In the genomic region with DNA sequence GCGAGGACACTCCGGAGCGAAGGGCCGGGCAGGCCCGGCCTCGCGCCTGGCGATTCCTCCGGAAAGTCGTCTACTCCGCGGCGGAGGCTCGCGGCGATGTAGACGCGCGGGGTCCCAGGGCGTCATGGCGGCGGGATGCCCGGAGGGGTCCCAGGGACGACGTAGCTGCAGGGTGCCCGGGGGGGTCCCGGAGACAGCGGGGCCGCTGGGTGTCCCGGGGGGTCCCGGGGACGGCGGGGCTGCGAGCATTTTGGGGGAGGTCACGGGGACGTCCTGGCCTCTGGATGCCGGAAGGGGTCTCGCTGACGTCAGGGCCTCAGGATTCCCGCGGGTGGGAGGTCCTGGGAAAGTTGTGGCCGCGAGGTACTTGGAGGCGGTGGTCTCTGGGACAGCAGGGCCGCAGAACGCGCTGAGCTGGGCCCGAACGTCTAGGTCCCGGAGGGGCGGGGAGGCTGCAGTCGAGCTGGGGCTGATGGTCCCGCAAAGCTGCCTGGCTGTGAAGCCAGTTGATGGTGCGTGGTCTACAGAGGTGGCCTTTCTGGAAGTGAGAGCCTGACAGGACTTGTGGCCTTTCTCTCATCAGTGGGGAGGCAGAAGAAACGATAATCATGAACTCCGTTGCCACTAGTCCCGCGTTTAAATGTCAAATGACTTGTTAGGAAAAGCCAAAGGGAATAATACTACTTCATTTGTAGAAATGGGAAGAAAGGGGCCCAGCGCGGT, we compare ENCODE assay signal across 8 cellular contexts. TPM values are rescaled to one million over a fixed set of nuclear protein-coding genes. Genes with fewer than 3 reads are reported as not detected.
DNase-seq lines count a peak whose midpoint lies in the region; ATAC-seq and TF ChIP-seq lines count a peak whose summit lies in the region.

No MANE protein-coding gene starts in this region.

- TF ChIP-seq CTCF in BE2C (IDR thresholded peaks at IDR 0.05; ENCODE audit: low read depth, low read length) (no peak), gastroesophageal sphincter (IDR thresholded peaks at IDR 0.05) (no peak), osteoblast (IDR thresholded peaks at IDR 0.05; ENCODE audit: extremely low read depth, low read depth, low read length) (no peak)

- H3K27ac ChIP-seq in gastroesophageal sphincter (peak overlapping the region; percentile 84 to 99 (median 98)), osteoblast (ENCODE audit: low read depth, low read length) (peak overlapping the region; percentile 86)

- peak overlapping the region; percentile 88 for H3K4me2 ChIP-seq in osteoblast (ENCODE audit: insufficient read depth, low read length)

- peak; percentile 45 for DNase-seq in BE2C
- DNase-seq in NCI-H146 (lab: John Stamatoyannopoulos, UW): peak; percentile 38
- peak; percentile 10 for DNase-seq in activated T-helper 9 cell treated with anti-CD3 and anti-CD28 coated beads, Interleukin-2, amount 50 U/mL, for 16 hours (ENCODE audit: low read depth)
- DNase-seq in osteoblast (ENCODE audit: insufficient read length, low spot score, missing footprints): peak; percentile 71
- DNase-seq in NCI-H1092 (lab: John Stamatoyannopoulos, UW): no peak
- DNase-seq in NCI-H2029 treated with DMSO at 0.1 percent for 48 hours (lab: John Stamatoyannopoulos, UW): no peak

- H2AFZ ChIP-seq in osteoblast (ENCODE audit: low read length): peak overlapping the region; percentile 96

- no peak for TF ChIP-seq EP300 in gastroesophageal sphincter (IDR thresholded peaks at IDR 0.05)

- peaks cover 47% of the 10 kb centered on the region for H3K79me2 ChIP-seq in osteoblast (ENCODE audit: insufficient read depth, low read length)

- WGBS in gastroesophageal sphincter (ENCODE audit: low coverage in 1 of 2), 2 donors: 0% methylated on average over 5 to 9 of the region's 60 CpGs

- H3K4me1 ChIP-seq in BE2C (no peaks in the 10 kb centered on the region), gastroesophageal sphincter (peaks cover 0 to 28% (median 11%) of the 10 kb centered on the region in 3 donors), osteoblast (ENCODE audit: insufficient read depth, low read length) (peaks cover 12% of the 10 kb centered on the region)

- H3K27me3 ChIP-seq in BE2C: no peaks in the 10 kb centered on the region
- H3K27me3 ChIP-seq in gastroesophageal sphincter: no peaks in the 10 kb centered on the region
- H3K27me3 ChIP-seq in osteoblast (ENCODE audit: insufficient read depth, low read length): no peaks in the 10 kb centered on the region

- H3K9me3 ChIP-seq in BE2C: no peaks in the 10 kb centered on the region
- no peaks in the 10 kb centered on the region for H3K9me3 ChIP-seq in gastroesophageal sphincter
- H3K9me3 ChIP-seq in osteoblast (ENCODE audit: low read depth, low read length): no peaks in the 10 kb centered on the region

- H3K36me3 ChIP-seq in BE2C (peaks cover 34% of the 10 kb centered on the region), gastroesophageal sphincter (peaks cover 0 to 37% of the 10 kb centered on the region in 2 donors), osteoblast (ENCODE audit: insufficient read depth, low read length) (peaks cover 37% of the 10 kb centered on the region)

- H4K20me1 ChIP-seq in osteoblast (ENCODE audit: insufficient read depth, low read length): peaks cover 4% of the 10 kb centered on the region

- ATAC-seq in GM21390 (IDR thresholded peaks at IDR 0.05; ENCODE audit: unreplicated experiment): peak; percentile 6
- no peak for ATAC-seq in gastroesophageal sphincter

- H3K4me3 ChIP-seq in BE2C (ENCODE audit: low read depth, low read length) (peak overlapping the region; percentile 96), gastroesophageal sphincter (peak overlapping the region; percentile 83 to 96), osteoblast (ENCODE audit: insufficient read depth, low read length) (peak overlapping the region; percentile 97)

- TF ChIP-seq POLR2A in gastroesophageal sphincter (IDR thresholded peaks at IDR 0.05): no peak

RNA-seq across cellular contexts. Expression of a gene that starts 0.6 kb away (rescaled TPM):
- 17.1 TPM for polyA plus RNA-seq in BE2C (2012; ENCODE audit: insufficient read depth, insufficient read length, low read depth)
- total RNA-seq in gastroesophageal sphincter (10 to 100 TPM in 2 of 4 donors, 1 to 10 TPM in 2; 4.8 to 15.1 (median 9.9) TPM), osteoblast (11.9 and 12.7 TPM in 2 replicates)

RNA-seq across cellular contexts. Expression of a gene that starts 0.6 kb away (rescaled TPM):
- polyA plus RNA-seq in BE2C (2012; ENCODE audit: insufficient read depth, insufficient read length, low read depth): 12.3 TPM
- total RNA-seq in gastroesophageal sphincter: 10 to 100 TPM in 3 of 4 donors, 1 to 10 TPM in 1; 8.2 to 15.5 (median 11.6) TPM
- total RNA-seq in osteoblast: 17.7 and 22.4 TPM in 2 replicates

RNA-seq across cellular contexts. Expression of a gene that starts 0.9 kb away (rescaled TPM):
- polyA plus RNA-seq in BE2C (2012; ENCODE audit: insufficient read depth, insufficient read length, low read depth): 1.5 TPM
- total RNA-seq in gastroesophageal sphincter (1 to 10 TPM in 2 of 4 donors, under 1 TPM in 1, not detected in 1; 0.81 to 6.7 (median 2.3) TPM), osteoblast (1.8 TPM in 2 replicates)

RNA-seq across cellular contexts. Expression of a gene that starts 39.9 kb away (rescaled TPM):
- polyA plus RNA-seq in BE2C (2012; ENCODE audit: insufficient read depth, insufficient read length, low read depth): 7.7 TPM
- total RNA-seq in gastroesophageal sphincter (1 to 10 TPM; 4.4 to 6.2 (median 5.1) TPM), osteoblast (5.3 and 6.9 TPM in 2 replicates)

Comparison
In these comparisons a context has a peak if more than half of its experiments do, and no peak if none do; other contexts are left out.
1. DNase-seq: peak in BE2C (single experiment), NCI-H146 (single experiment), activated T-helper 9 cell treated with anti-CD3 and anti-CD28 coated beads, Interleukin-2, amount 50 U/mL, for 16 hours (single experiment) and osteoblast (single experiment); none in NCI-H1092 (single experiment) and NCI-H2029 treated with DMSO at 0.1 percent for 48 hours (single experiment).
2. Peak in every context shown above with its lines, with median percentiles within 50 percentile points of each other: H3K4me3 ChIP-seq.